Comparison of ENCODE assay signal across 8 cellular contexts in the genomic region with DNA sequence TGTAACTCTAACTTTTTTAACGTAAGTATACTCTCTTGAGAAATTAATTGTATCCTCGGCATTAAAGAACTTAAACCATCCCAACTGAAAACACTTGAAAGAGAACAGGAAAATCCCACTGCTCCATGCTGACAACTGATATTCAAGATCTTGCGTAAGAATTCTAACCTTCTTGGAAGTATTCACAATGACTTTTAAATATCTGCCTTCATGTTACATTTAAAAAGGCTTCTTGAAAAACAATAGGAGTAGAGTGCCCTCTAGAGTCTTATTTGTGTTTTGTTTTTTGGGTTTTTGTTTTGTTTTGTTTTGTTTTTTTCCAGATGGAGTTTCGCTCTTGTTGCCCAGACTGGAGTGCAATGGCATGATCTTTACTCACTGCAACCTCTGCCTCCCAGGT.
DNase-seq lines count a peak whose midpoint lies in the region; ATAC-seq and TF ChIP-seq lines count a peak whose summit lies in the region.

No MANE protein-coding gene starts in this region.

- no peak for ATAC-seq in HG03460 (IDR thresholded peaks at IDR 0.05; ENCODE audit: unreplicated experiment)
- ATAC-seq in activated T-cell treated with anti-CD3 and anti-CD28 coated beads, Interleukin-2, amount 50 U/mL, for 72 hours (replicated peaks in 1 of 2): no peak

- peak; percentile 37 for TF ChIP-seq CTCF in fibroblast of the aortic adventitia (IDR thresholded peaks at IDR 0.05; ENCODE audit: insufficient read depth, low read length)

- H3K36me3 Mint-ChIP-seq in activated T-cell treated with anti-CD3 and anti-CD28 coated beads, Interleukin-2, amount 50 U/mL, for 72 hours (ENCODE audit: insufficient read depth in 2 of 2): no peaks in the 10 kb centered on the region

- no peaks in the 10 kb centered on the region for H3K9me3 Mint-ChIP-seq in activated T-cell treated with anti-CD3 and anti-CD28 coated beads, Interleukin-2, amount 50 U/mL, for 72 hours

- TF ChIP-seq EP300 in Ishikawa (IDR thresholded peaks at IDR 0.05; ENCODE audit: borderline replicate concordance): no peak

- no peak overlapping the region for H3K27ac Mint-ChIP-seq in activated T-cell treated with anti-CD3 and anti-CD28 coated beads, Interleukin-2, amount 50 U/mL, for 72 hours

- peaks cover 6% of the 10 kb centered on the region for H3K4me1 Mint-ChIP-seq in activated T-cell treated with anti-CD3 and anti-CD28 coated beads, Interleukin-2, amount 50 U/mL, for 72 hours (ENCODE audit: low read depth)

- peak; percentile 68 for TF ChIP-seq RAD21 in Ishikawa (IDR thresholded peaks at IDR 0.05; ENCODE audit: low read depth)

- peak; percentile 30 for DNase-seq in ELF-1 (ENCODE audit: low read depth, low spot score)
- DNase-seq in RPMI7951 (ENCODE audit: low read depth): peak; percentile 45
- DNase-seq in fibroblast of the aortic adventitia (ENCODE audit: low read depth): peak; percentile 86
- peak; percentile 90 for DNase-seq in renal cortical epithelial cell (ENCODE audit: low read depth)
- DNase-seq in stimulated activated CD4-positive, alpha-beta T cell treated with anti-CD3 and anti-CD28 coated beads, Interleukin-15, amount 100 ng/mL, for 24 hours: no peak
- DNase-seq in activated T-cell treated with anti-CD3 and anti-CD28 coated beads, Interleukin-2, amount 50 U/mL, for 72 hours: no peak

- peak overlapping the region; percentile 34 for H3K4me3 ChIP-seq in fibroblast of the aortic adventitia (ENCODE audit: low read depth, low read length)

- H3K27me3 Mint-ChIP-seq in activated T-cell treated with anti-CD3 and anti-CD28 coated beads, Interleukin-2, amount 50 U/mL, for 72 hours (ENCODE audit: low read depth): peaks cover 4% of the 10 kb centered on the region

- H3K4me3 Mint-ChIP-seq in activated T-cell treated with anti-CD3 and anti-CD28 coated beads, Interleukin-2, amount 50 U/mL, for 72 hours: no peak overlapping the region

TF ChIP-seq in Ishikawa, 13 proteins besides CTCF, POLR2A, EP300 and RAD21:
- no peak for TF ChIP-seq NFIC (IDR thresholded peaks at IDR 0.05)
- no peak for TF ChIP-seq EGR1 (IDR thresholded peaks at IDR 0.05)
- TF ChIP-seq CREB1 (IDR thresholded peaks at IDR 0.05; ENCODE audit: low read depth): no peak
- TF ChIP-seq YY1 (IDR thresholded peaks at IDR 0.05; ENCODE audit: low read depth): no peak
- TF ChIP-seq CEBPB (IDR thresholded peaks at IDR 0.05): peak; percentile 76

Comparison
In these comparisons a context has a peak if more than half of its experiments do, and no peak if none do; other contexts are left out.
1. DNase-seq: peak in ELF-1 (single experiment), RPMI7951 (single experiment), fibroblast of the aortic adventitia (single experiment) and renal cortical epithelial cell (single experiment); none in stimulated activated CD4-positive, alpha-beta T cell treated with anti-CD3 and anti-CD28 coated beads, Interleukin-15, amount 100 ng/mL, for 24 hours (single experiment) and activated T-cell treated with anti-CD3 and anti-CD28 coated beads, Interleukin-2, amount 50 U/mL, for 72 hours (0 of 2).